1 cellular context compared by ENCODE assay signal in genomic region chr1:67711850-67712202, GRCh38.
A peak's percentile ranks its signal among the peaks of the same experiment; 100 is the strongest.
TF ChIP-seq lines count a peak whose summit lies in the region.

No MANE protein-coding gene starts in this region.

TF ChIP-seq in K562, 482 proteins besides CTCF, POLR2A, EP300 and RAD21 (continued from another document):
- TF ChIP-seq ZNF592 (IDR thresholded peaks at IDR 0.05) (peak; percentile 78), MTF1 (CRISPR knock-in tag; IDR thresholded peaks at IDR 0.05; ENCODE audit: borderline replicate concordance) (no peak), ZBTB26 (CRISPR knock-in tag; IDR thresholded peaks at IDR 0.05) (no peak), ETV5 (CRISPR knock-in tag; IDR thresholded peaks at IDR 0.05; ENCODE audit: low read depth) (0 out of 2 replicates have a peak, but pooled peaks have one; percentile 14), JUND (IDR thresholded peaks at IDR 0.05; ENCODE audit: borderline replicate concordance, low read depth, low read length) (no peak), JUND (tag; IDR thresholded peaks at IDR 0.05; ENCODE audit: borderline replicate concordance, low read depth, low read length) (0 out of 3 replicates have a peak, but pooled peaks have one; percentile 12), HDAC1 (IDR thresholded peaks at IDR 0.05) (peak in 1 of 2 experiments; percentile 6; a peak in 1 of 4 replicates), ZNF707 (CRISPR knock-in tag; conservative IDR thresholded peaks at IDR 0.05) (no peak), ZNF12 (CRISPR knock-in tag; IDR thresholded peaks at IDR 0.05) (no peak), PHF21A (IDR thresholded peaks at IDR 0.05; ENCODE audit: borderline replicate concordance, low read depth) (no peak), MNT (conservative IDR thresholded peaks at IDR 0.05) (peak in 1 of 2 experiments; percentile 61; a peak in 2 of 4 replicates), SPI1 (IDR thresholded peaks at IDR 0.05; ENCODE audit: borderline replicate concordance, low read depth, low read length) (peak; percentile 10; the same call in 1 of the 2 replicates), ZNF609 (CRISPR knock-in tag; IDR thresholded peaks at IDR 0.05; ENCODE audit: borderline replicate concordance) (no peak), FOXP1 (CRISPR knock-in tag; IDR thresholded peaks at IDR 0.05) (0 out of 2 replicates have a peak, but pooled peaks have one; percentile 38), ZFP91 (CRISPR knock-in tag; IDR thresholded peaks at IDR 0.05) (no peak), USF2 (CRISPR knock-in tag; IDR thresholded peaks at IDR 0.05) (no peak), BHLHE40 (IDR thresholded peaks at IDR 0.05; ENCODE audit: low read length) (no peak), FOXJ2 (tag; IDR thresholded peaks at IDR 0.05) (no peak), ZNF561 (CRISPR knock-in tag; conservative IDR thresholded peaks at IDR 0.05) (no peak), ASH1L (IDR thresholded peaks at IDR 0.05; ENCODE audit: borderline replicate concordance, low read depth, partially characterized antibody) (no peak), SAFB2 (IDR thresholded peaks at IDR 0.05; ENCODE audit: borderline replicate concordance, low read depth, low read length, severe bottlenecking) (no peak), HDAC8 (tag; IDR thresholded peaks at IDR 0.05) (no peak), PHF8 (IDR thresholded peaks at IDR 0.05; ENCODE audit: borderline replicate concordance, low read length) (no peak), L3MBTL2 (IDR thresholded peaks at IDR 0.05) (peak; percentile 57; the same call in 1 of the 2 replicates), SMARCA4 (IDR thresholded peaks at IDR 0.05) (peak; percentile 12), EP400 (IDR thresholded peaks at IDR 0.05) (peak; percentile 51; the same call in 1 of the 2 replicates), FOXK2 (conservative IDR thresholded peaks at IDR 0.05 in 1 of 2, IDR thresholded peaks at IDR 0.05 in 1 of 2; ENCODE audit: low read depth in 2 of 2) (peak; percentile 6 to 46; a peak in 1 of 4 replicates), MEF2D (tag; conservative IDR thresholded peaks at IDR 0.05; ENCODE audit: low read depth) (no peak)
